Comparison of ENCODE assay signal across 33 cellular contexts in genomic region chr1:244699741-244700140, GRCh38.
"Had no signal": no experiment of that assay in that cellular context is flagged by ENCODE, and none has a peak within 500 bp of the region (broad histone marks: within the 10 kb centered on the region; RNA-seq: fewer than 3 reads in every experiment).

No MANE protein-coding gene starts in this region.

- H3K27ac ChIP-seq: brain microvascular endothelial cell, coronary artery, dorsolateral prefrontal cortex, esophagus muscularis mucosa, foreskin keratinocyte, gastroesophageal sphincter, WERI-Rb-1 had no signal

- H3K4me1 Mint-ChIP-seq: activated CD4-positive, alpha-beta T cell treated with anti-CD3 and anti-CD28 coated beads for 36 hours; activated CD4-positive, alpha-beta T cell treated with anti-CD3 and anti-CD28 coated beads, Interleukin-2, amount 10 ng/mL, durations not matched to agents 7 days and 5 days; central memory CD8-positive, alpha-beta T cell; endodermal cell; T-cell had no signal

- H3K27me3 ChIP-seq: brain microvascular endothelial cell, dorsolateral prefrontal cortex, esophagus muscularis mucosa, foreskin keratinocyte, gastroesophageal sphincter had no signal

- H3K27ac Mint-ChIP-seq: activated CD4-positive, alpha-beta T cell treated with anti-CD3 and anti-CD28 coated beads for 36 hours; activated CD4-positive, alpha-beta T cell treated with anti-CD3 and anti-CD28 coated beads, Interleukin-2, amount 10 ng/mL, durations not matched to agents 7 days and 5 days; activated CD8-positive, alpha-beta T cell treated with anti-CD3 and anti-CD28 coated beads for 36 hours; activated naive CD8-positive, alpha-beta T cell; activated T-helper 17 cell treated with anti-CD3 and anti-CD28 coated beads, Interleukin-2, amount 50 U/mL, for 72 hours; dendritic cell treated with granulocyte-macrophage colony-stimulating factor and Interleukin-4, amounts not matched to agents 40 ng/mL and 50 ng/mL, for 4 days; endodermal cell; T-cell; T-helper 1 cell treated with Interleukin-12 subunit alpha and Interleukin-12 subunit beta and Interleukin-4 antibody, amounts not matched to agents 30 μg/mL and 1 μg/mL, for 36 hours; T-helper 2 cell treated with Interferon-gamma antibody and Interleukin-4, amounts not matched to agents 5 μg/mL and 100 μg/mL, for 36 hours had no signal

- H3K4me3 Mint-ChIP-seq: activated CD4-positive, alpha-beta T cell treated with anti-CD3 and anti-CD28 coated beads for 36 hours; activated CD4-positive, alpha-beta T cell treated with anti-CD3 and anti-CD28 coated beads, Interleukin-2, amount 10 ng/mL, durations not matched to agents 7 days and 5 days; activated CD8-positive, alpha-beta T cell treated with anti-CD3 and anti-CD28 coated beads for 36 hours; activated naive CD8-positive, alpha-beta T cell; activated T-cell treated with anti-CD3 and anti-CD28 coated beads, Interleukin-2, amount 50 U/mL, for 4 hours; activated T-helper 17 cell treated with anti-CD3 and anti-CD28 coated beads, Interleukin-2, amount 50 U/mL, for 72 hours; central memory CD8-positive, alpha-beta T cell; dendritic cell treated with granulocyte-macrophage colony-stimulating factor and Interleukin-4, amounts not matched to agents 40 ng/mL and 50 ng/mL, for 4 days; endodermal cell; T-cell; T-helper 1 cell treated with Interleukin-12 subunit alpha and Interleukin-12 subunit beta and Interleukin-4 antibody, amounts not matched to agents 30 μg/mL and 1 μg/mL, for 36 hours; T-helper 2 cell treated with Interferon-gamma antibody and Interleukin-4, amounts not matched to agents 5 μg/mL and 100 μg/mL, for 36 hours had no signal

- H3K4me1 ChIP-seq: esophagus muscularis mucosa, foreskin keratinocyte, gastroesophageal sphincter had no signal

- H3K27me3 Mint-ChIP-seq: activated CD4-positive, alpha-beta T cell treated with anti-CD3 and anti-CD28 coated beads for 36 hours; activated CD4-positive, alpha-beta T cell treated with anti-CD3 and anti-CD28 coated beads, Interleukin-2, amount 10 ng/mL, durations not matched to agents 7 days and 5 days; activated CD8-positive, alpha-beta T cell treated with anti-CD3 and anti-CD28 coated beads for 36 hours; activated naive CD8-positive, alpha-beta T cell; activated T-helper 17 cell treated with anti-CD3 and anti-CD28 coated beads, Interleukin-2, amount 50 U/mL, for 72 hours; central memory CD8-positive, alpha-beta T cell; dendritic cell treated with granulocyte-macrophage colony-stimulating factor and Interleukin-4, amounts not matched to agents 40 ng/mL and 50 ng/mL, for 4 days; T-cell had no signal

- H3K4me3 ChIP-seq: coronary artery, dorsolateral prefrontal cortex, esophagus muscularis mucosa, gastroesophageal sphincter had no signal

- H3K9me3 Mint-ChIP-seq: central memory CD8-positive, alpha-beta T cell; dendritic cell treated with granulocyte-macrophage colony-stimulating factor and Interleukin-4, amounts not matched to agents 40 ng/mL and 50 ng/mL, for 4 days; endodermal cell; T-helper 1 cell treated with Interleukin-12 subunit alpha and Interleukin-12 subunit beta and Interleukin-4 antibody, amounts not matched to agents 30 μg/mL and 1 μg/mL, for 36 hours; T-helper 2 cell treated with Interferon-gamma antibody and Interleukin-4, amounts not matched to agents 5 μg/mL and 100 μg/mL, for 36 hours had no signal

- ATAC-seq: activated CD4-positive, alpha-beta T cell treated with anti-CD3 and anti-CD28 coated beads for 36 hours; activated CD8-positive, alpha-beta T cell treated with anti-CD3 and anti-CD28 coated beads for 36 hours; activated T-cell treated with anti-CD3 and anti-CD28 coated beads, Interleukin-2, amount 50 U/mL, for 4 hours; activated T-helper 17 cell treated with anti-CD3 and anti-CD28 coated beads, Interleukin-2, amount 50 U/mL, for 72 hours; foreskin keratinocyte; gastroesophageal sphincter; T-cell had no signal

- DNase-seq: activated CD4-positive, alpha-beta T cell treated with anti-CD3 and anti-CD28 coated beads for 36 hours; activated CD4-positive, alpha-beta T cell treated with anti-CD3 and anti-CD28 coated beads, Interleukin-2, amount 10 ng/mL, durations not matched to agents 7 days and 5 days; activated CD4-positive, alpha-beta T cell treated with anti-CD3 and anti-CD28 coated beads, Interleukin-2, amount 50 U/mL, for 4 hours; activated CD4-positive, CD25-positive, alpha-beta regulatory T cell; activated CD4-positive, CD25-positive, alpha-beta regulatory T cell treated with anti-CD3 and anti-CD28 coated beads, Interleukin-2, amount 50 U/mL, for 72 hours; activated CD8-positive, alpha-beta memory T cell treated with anti-CD3 and anti-CD28 coated beads for 24 hours; activated CD8-positive, alpha-beta T cell treated with anti-CD3 and anti-CD28 coated beads for 36 hours; activated effector memory CD4-positive, alpha-beta T cell treated with Interleukin-2 at 50 U/mL for 16 hours; activated gamma-delta T cell treated with Interleukin-2 at 50 U/mL for 16 hours; activated naive CD4-positive, alpha-beta T cell treated with anti-CD3 and anti-CD28 coated beads, Interleukin-2, amount 50 U/mL, for 16 hours; activated naive CD4-positive, alpha-beta T cell treated with Interleukin-2 at 50 U/mL for 16 hours; activated T-cell treated with anti-CD3 and anti-CD28 coated beads, Interleukin-2, amount 50 U/mL, for 4 hours; amniotic stem cell; anterior cingulate cortex; brain microvascular endothelial cell; dorsolateral prefrontal cortex; effector memory CD4-positive, alpha-beta T cell; endodermal cell; erythroblast; foreskin keratinocyte; SW 1271; T-cell; T1000; WERI-Rb-1 had no signal

- H3K9me3 ChIP-seq: esophagus muscularis mucosa, gastroesophageal sphincter had no signal
